Comparison of ENCODE assay signal across 1 cellular context in the genomic region with DNA sequence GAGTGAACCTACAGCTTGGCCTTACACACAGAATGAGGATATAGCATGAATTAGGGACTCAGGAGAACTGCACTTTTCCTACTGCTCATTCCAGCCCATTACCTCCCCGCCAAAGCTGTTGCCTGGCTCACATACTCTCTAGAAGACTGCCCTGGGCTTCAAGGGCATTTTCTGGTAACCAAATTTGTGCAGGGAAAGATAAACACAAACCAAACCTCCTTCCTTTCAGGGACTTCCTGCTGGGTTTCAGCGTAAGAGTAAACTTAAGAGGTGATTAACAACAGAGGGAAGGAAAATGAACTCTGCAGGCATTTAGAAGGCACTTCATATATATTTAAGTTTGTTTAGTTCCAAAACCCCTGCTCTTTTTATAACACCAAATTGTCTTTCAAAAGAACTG.
TF ChIP-seq lines count a peak whose summit lies in the region.

No MANE protein-coding gene starts in this region.

TF ChIP-seq in HEK293, 187 proteins besides CTCF, POLR2A, EP300 and RAD21 (continued from another document):
- TF ChIP-seq, protein P1, sequence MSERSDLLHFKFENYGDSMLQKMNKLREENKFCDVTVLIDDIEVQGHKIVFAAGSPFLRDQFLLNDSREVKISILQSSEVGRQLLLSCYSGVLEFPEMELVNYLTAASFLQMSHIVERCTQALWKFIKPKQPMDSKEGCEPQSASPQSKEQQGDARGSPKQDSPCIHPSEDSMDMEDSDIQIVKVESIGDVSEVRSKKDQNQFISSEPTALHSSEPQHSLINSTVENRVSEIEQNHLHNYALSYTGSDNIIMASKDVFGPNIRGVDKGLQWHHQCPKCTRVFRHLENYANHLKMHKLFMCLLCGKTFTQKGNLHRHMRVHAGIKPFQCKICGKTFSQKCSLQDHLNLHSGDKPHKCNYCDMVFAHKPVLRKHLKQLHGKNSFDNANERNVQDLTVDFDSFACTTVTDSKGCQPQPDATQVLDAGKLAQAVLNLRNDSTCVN (tag by site-specific recombination; optimal IDR thresholded peaks at IDR 0.05): no peak
